1 cellular context compared by ENCODE assay signal in the genomic region with DNA sequence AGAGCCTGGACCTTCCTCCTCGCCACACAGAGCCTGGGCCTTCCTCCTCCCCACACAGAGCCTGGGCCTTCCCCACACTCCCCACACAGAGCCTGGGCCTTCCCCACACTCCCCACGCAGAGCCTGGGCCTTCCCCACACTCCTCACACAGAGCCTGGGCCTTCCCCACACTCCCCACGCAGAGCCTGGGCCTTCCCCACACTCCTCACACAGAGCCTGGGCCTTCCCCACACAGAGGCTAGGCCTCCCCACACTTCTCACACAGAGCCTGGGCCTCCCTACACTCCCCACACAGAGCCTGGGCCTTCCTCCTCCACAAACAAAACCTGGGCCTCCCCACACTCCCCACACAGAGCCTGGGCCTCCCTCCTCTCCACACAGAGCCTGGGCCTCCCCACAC. TPM values are rescaled to one million over a fixed set of nuclear protein-coding genes. Genes with fewer than 3 reads are reported as not detected.
"Had no signal": no experiment of that assay in that cellular context is flagged by ENCODE, and none has a peak within 500 bp of the region (broad histone marks: within the 10 kb centered on the region; RNA-seq: fewer than 3 reads in every experiment).

No MANE protein-coding gene starts in this region.

RNA-seq across cellular contexts. Expression of a gene that starts 11.7 kb away (rescaled TPM):
- total RNA-seq: myocyte had no signal
